In the genomic region with DNA sequence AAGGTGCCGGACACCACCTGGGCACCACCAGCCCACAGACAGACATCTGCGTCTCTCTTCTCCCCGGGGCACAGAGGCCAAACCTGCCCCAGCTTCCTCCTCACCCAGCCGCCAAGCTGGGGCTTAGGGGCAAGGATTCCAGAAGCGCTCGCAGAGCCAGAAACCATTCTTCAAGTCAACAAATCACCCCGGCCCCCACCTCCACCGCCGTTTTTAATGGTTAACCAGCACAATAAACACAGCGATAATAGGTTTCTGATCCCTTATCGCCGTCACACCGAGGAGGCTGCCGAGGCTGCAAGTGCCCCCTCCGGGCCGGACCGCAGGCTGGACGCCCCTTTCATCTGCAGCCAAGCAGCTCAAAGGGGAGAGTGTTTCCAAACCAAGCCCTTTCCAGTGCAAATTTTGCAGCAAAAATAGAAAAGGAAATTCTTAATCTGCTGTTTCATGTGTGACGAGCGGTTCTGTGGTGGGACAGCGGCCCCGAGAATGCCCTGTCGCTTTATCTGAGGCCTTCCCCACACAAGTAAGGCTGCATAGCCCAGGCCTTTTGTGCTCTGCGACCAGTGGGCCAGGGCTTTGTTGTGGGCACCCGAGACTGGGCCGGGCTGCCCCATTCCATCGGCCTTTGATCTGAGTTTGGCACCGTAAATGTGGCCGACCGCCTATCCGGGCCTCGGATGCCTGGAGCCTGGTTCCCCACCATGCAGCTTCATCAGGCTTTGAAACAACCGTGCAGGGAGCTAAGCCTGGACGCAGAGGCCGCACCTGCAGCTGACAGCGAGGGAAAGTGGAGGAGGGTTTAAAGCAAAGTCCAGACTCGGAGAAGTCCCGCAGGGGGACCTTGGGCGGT, we compare ENCODE assay signal across 14 cellular contexts.
DNase-seq lines count a peak whose midpoint lies in the region; ATAC-seq and TF ChIP-seq lines count a peak whose summit lies in the region.
"Had no signal": no experiment of that assay in that cellular context is flagged by ENCODE, and none has a peak within 500 bp of the region (broad histone marks: within the 10 kb centered on the region; RNA-seq: fewer than 3 reads in every experiment).

No MANE protein-coding gene starts in this region.

- intact Hi-C loops in Caco-2 (cut with micrococcal nuclease; ENCODE audit: unreplicated experiment): loop anchor here (1.0 to 5.0 kb wide), 5 partner anchors 30 to 144 kb away; a partner anchor contains a TSS

- H3K4me1 ChIP-seq in Caco-2: peaks cover 70% of the 10 kb centered on the region
- H3K4me1 ChIP-seq in HUES48 (ENCODE audit: control insufficient read depth, insufficient read depth, low read length): no peaks in the 10 kb centered on the region; the same call in 1 of the 2 replicates

- H3K36me3 Mint-ChIP-seq in Caco-2 (ENCODE audit: insufficient read depth, unreplicated experiment): no peaks in the 10 kb centered on the region
- H3K36me3 Mint-ChIP-seq in progenitor cell of endocrine pancreas (ENCODE audit: insufficient read depth): no peaks in the 10 kb centered on the region
- H3K36me3 Mint-ChIP-seq: activated naive CD8-positive, alpha-beta T cell treated with anti-CD3 and anti-CD28 coated beads for 36 hours; CD8-positive, alpha-beta T cell had no signal

- no peaks in the 10 kb centered on the region for H3K9me3 Mint-ChIP-seq in Caco-2 (ENCODE audit: unreplicated experiment)
- no peaks in the 10 kb centered on the region for H3K9me3 Mint-ChIP-seq in progenitor cell of endocrine pancreas (ENCODE audit: low read depth)
- H3K9me3 Mint-ChIP-seq: activated CD4-positive, alpha-beta memory T cell treated with anti-CD3 and anti-CD28 coated beads, Interleukin-2, amount 10 ng/mL, durations not matched to agents 7 days and 5 days; activated naive CD8-positive, alpha-beta T cell treated with anti-CD3 and anti-CD28 coated beads for 36 hours; CD8-positive, alpha-beta T cell had no signal

- CTCF ChIA-PET in Caco-2 (lab: Charles Lee): interaction anchor here (0.6 to 1.9 kb wide), 5 partner anchors 31 to 398 kb away, joined by 3 to 11 read pairs (median 4); no protein-coding TSS in a partner anchor

- no peaks in the 10 kb centered on the region for H3K27me3 ChIP-seq in Caco-2 (replicated peaks; ENCODE audit: control insufficient read depth, insufficient read depth, low read length)
- no peaks in the 10 kb centered on the region for H3K27me3 ChIP-seq in HUES48 (ENCODE audit: control insufficient read depth, insufficient read depth, low read length)

- H3K27ac ChIP-seq in HUES48 (ENCODE audit: low read depth, low read length): peak overlapping the region; percentile 53

- H3K4me1 Mint-ChIP-seq in Caco-2 (ENCODE audit: low read depth, unreplicated experiment) (peaks cover 36% of the 10 kb centered on the region), progenitor cell of endocrine pancreas (ENCODE audit: low read depth) (peaks cover 35% of the 10 kb centered on the region)
- H3K4me1 Mint-ChIP-seq: activated CD4-positive, alpha-beta memory T cell treated with anti-CD3 and anti-CD28 coated beads, Interleukin-2, amount 10 ng/mL, durations not matched to agents 7 days and 5 days; activated naive CD8-positive, alpha-beta T cell treated with anti-CD3 and anti-CD28 coated beads for 36 hours had no signal

- H3K36me3 ChIP-seq in Caco-2 (ENCODE audit: control insufficient read depth, insufficient read depth, low read length): no peaks in the 10 kb centered on the region
- no peaks in the 10 kb centered on the region for H3K36me3 ChIP-seq in HUES48 (ENCODE audit: control insufficient read depth, insufficient read depth, low read length)

- H3K9ac ChIP-seq in HUES48 (ENCODE audit: low read depth, low read length): no peak overlapping the region

- DNase-seq in Caco-2 (peak; percentile 91 to 94), iPS-NIHi11 (ENCODE audit: low spot score) (peak; percentile 46), progenitor cell of endocrine pancreas (ENCODE audit: low spot score, unreplicated experiment) (peak; percentile 62), globus pallidus (ENCODE audit: low spot score) (no peak)
- DNase-seq: activated CD4-positive, alpha-beta memory T cell treated with anti-CD3 and anti-CD28 coated beads, Interleukin-2, amount 10 ng/mL, durations not matched to agents 7 days and 5 days; activated naive CD8-positive, alpha-beta T cell treated with anti-CD3 and anti-CD28 coated beads for 36 hours; midbrain; NCI-H1436 treated with DMSO at 0.1 percent for 48 hours; NCI-H524 had no signal

- peak overlapping the region; percentile 70 for H3K4me3 Mint-ChIP-seq in Caco-2 (ENCODE audit: unreplicated experiment)
- peak overlapping the region; percentile 59 for H3K4me3 Mint-ChIP-seq in progenitor cell of endocrine pancreas (ENCODE audit: low read depth)
- H3K4me3 Mint-ChIP-seq: activated CD4-positive, alpha-beta memory T cell treated with anti-CD3 and anti-CD28 coated beads, Interleukin-2, amount 10 ng/mL, durations not matched to agents 7 days and 5 days; activated naive CD8-positive, alpha-beta T cell treated with anti-CD3 and anti-CD28 coated beads for 36 hours; CD8-positive, alpha-beta T cell had no signal

- TF ChIP-seq CTCF in Caco-2 (IDR thresholded peaks at IDR 0.05; ENCODE audit: insufficient read depth in 1 of 2, low read depth in 1 of 2, low read length in 1 of 2, severe bottlenecking in 1 of 2, unreplicated experiment in 1 of 2) (peak in 1 of 2 experiments; percentile 14), progenitor cell of endocrine pancreas (IDR thresholded peaks at IDR 0.05; ENCODE audit: unreplicated experiment) (no peak)

- ATAC-seq in HG02970 (IDR thresholded peaks at IDR 0.05; ENCODE audit: low FRiP score, unreplicated experiment) (no peak), GM19023 (IDR thresholded peaks at IDR 0.05; ENCODE audit: unreplicated experiment) (no peak)
- ATAC-seq: CD8-positive, alpha-beta T cell; esophagus mucosa had no signal

- no peaks in the 10 kb centered on the region for H3K9me3 ChIP-seq in Caco-2
- no peaks in the 10 kb centered on the region for H3K9me3 ChIP-seq in HUES48 (ENCODE audit: control insufficient read depth, insufficient read depth, low read length)

- H3K4me3 ChIP-seq in Caco-2 (ENCODE audit: low read depth, low read length): peak overlapping the region; percentile 23
- no peak overlapping the region for H3K4me3 ChIP-seq in HUES48 (ENCODE audit: low read depth, low read length)

- TSS peak; percentile 100 for BruUV-seq in Caco-2 (replicated peaks; lab: Mats Ljungman, UMichigan)

- H3K27ac Mint-ChIP-seq in Caco-2 (ENCODE audit: unreplicated experiment) (peak overlapping the region; percentile 99), progenitor cell of endocrine pancreas (peak overlapping the region; percentile 98)
- H3K27ac Mint-ChIP-seq: activated CD4-positive, alpha-beta memory T cell treated with anti-CD3 and anti-CD28 coated beads, Interleukin-2, amount 10 ng/mL, durations not matched to agents 7 days and 5 days; activated naive CD8-positive, alpha-beta T cell treated with anti-CD3 and anti-CD28 coated beads for 36 hours; CD8-positive, alpha-beta T cell had no signal

- H3K27me3 Mint-ChIP-seq in Caco-2 (ENCODE audit: insufficient read depth, unreplicated experiment) (no peaks in the 10 kb centered on the region), progenitor cell of endocrine pancreas (no peaks in the 10 kb centered on the region)
- H3K27me3 Mint-ChIP-seq: activated CD4-positive, alpha-beta memory T cell treated with anti-CD3 and anti-CD28 coated beads, Interleukin-2, amount 10 ng/mL, durations not matched to agents 7 days and 5 days had no signal

- POLR2A ChIA-PET in Caco-2 (lab: Charles Lee): interaction anchor here (0.7 to 1.6 kb wide), 4 partner anchors 31 to 70 kb away, joined by 3 to 10 read pairs (median 6); no protein-coding TSS in a partner anchor
